32 cellular contexts compared by ENCODE assay signal in the genomic region with DNA sequence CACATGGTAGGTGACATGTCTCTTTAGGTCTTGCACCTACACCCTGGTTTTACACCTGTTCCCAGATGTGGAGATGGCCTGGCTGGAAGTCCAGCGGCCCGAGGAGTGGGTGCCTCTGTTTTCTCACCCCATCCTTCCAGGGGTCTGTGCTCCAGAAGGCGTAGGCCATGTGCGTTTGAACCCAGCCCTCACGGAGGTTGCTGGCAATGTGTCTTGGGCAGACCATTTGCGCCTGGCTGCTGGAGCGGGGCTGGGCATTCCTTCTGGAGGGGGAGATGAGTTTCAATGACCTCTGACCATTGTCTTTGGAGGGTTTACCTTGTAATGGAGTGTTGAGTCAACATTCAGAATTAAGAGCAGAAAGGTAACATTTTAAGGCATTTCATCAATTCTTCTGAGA. TPM values are rescaled to one million over a fixed set of nuclear protein-coding genes. Genes with fewer than 3 reads are reported as not detected.
"Had no signal": no experiment of that assay in that cellular context is flagged by ENCODE, and none has a peak within 500 bp of the region (broad histone marks: within the 10 kb centered on the region; RNA-seq: fewer than 3 reads in every experiment).

No MANE protein-coding gene starts in this region.

- DNase-seq: activated CD4-positive, alpha-beta memory T cell treated with anti-CD3 and anti-CD28 coated beads, Interleukin-2, amount 10 ng/mL, durations not matched to agents 7 days and 5 days; activated CD4-positive, alpha-beta T cell treated with anti-CD3 and anti-CD28 coated beads for 1 hour; activated CD4-positive, alpha-beta T cell treated with anti-CD3 and anti-CD28 coated beads for 48 hours; activated CD4-positive, CD25-positive, alpha-beta regulatory T cell; activated CD8-positive, alpha-beta memory T cell treated with anti-CD3 and anti-CD28 coated beads for 24 hours; activated CD8-positive, alpha-beta memory T cell treated with anti-CD3 and anti-CD28 coated beads, Interleukin-2, amount 10 ng/mL, durations not matched to agents 7 days and 5 days; activated CD8-positive, alpha-beta memory T cell treated with anti-CD3 and anti-CD28 coated beads, Interleukin-2, amount 50 U/mL, for 48 hours; activated gamma-delta T cell; activated naive CD4-positive, alpha-beta T cell treated with Interleukin-2 at 50 U/mL for 16 hours; activated naive CD8-positive, alpha-beta T cell treated with anti-CD3 and anti-CD28 coated beads, Interleukin-2, amount 10 ng/mL, durations not matched to agents 7 days and 5 days; activated T-cell treated with anti-CD3 and anti-CD28 coated beads, Interleukin-2, amount 50 U/mL, for 48 hours; amygdala; NCI-H1105 treated with DMSO at 0.1 percent for 48 hours; NCI-H1436; NCI-H1694; NCI-H1930; NCI-H2081 treated with DMSO at 0.1 percent for 48 hours; NCI-H345; NCI-H524 treated with DMSO at 0.1 percent for 48 hours; SHP77; SJCRH30; T1000; WERI-Rb-1 had no signal

- ATAC-seq: activated CD8-positive, alpha-beta memory T cell treated with anti-CD3 and anti-CD28 coated beads, Interleukin-2, amount 10 ng/mL, durations not matched to agents 7 days and 5 days; Panc1 had no signal

- H3K4me1 Mint-ChIP-seq: activated CD4-positive, alpha-beta memory T cell treated with anti-CD3 and anti-CD28 coated beads, Interleukin-2, amount 10 ng/mL, durations not matched to agents 7 days and 5 days; activated CD8-positive, alpha-beta memory T cell treated with anti-CD3 and anti-CD28 coated beads, Interleukin-2, amount 10 ng/mL, durations not matched to agents 7 days and 5 days; activated naive CD4-positive, alpha-beta T cell treated with anti-CD3 and anti-CD28 coated beads, Interleukin-2, amount 50 U/mL, for 24 hours; activated naive CD8-positive, alpha-beta T cell treated with anti-CD3 and anti-CD28 coated beads, Interleukin-2, amount 10 ng/mL, durations not matched to agents 7 days and 5 days had no signal

- H3K27me3 Mint-ChIP-seq: activated CD4-positive, alpha-beta memory T cell treated with anti-CD3 and anti-CD28 coated beads, Interleukin-2, amount 10 ng/mL, durations not matched to agents 7 days and 5 days; activated CD8-positive, alpha-beta memory T cell treated with anti-CD3 and anti-CD28 coated beads, Interleukin-2, amount 10 ng/mL, durations not matched to agents 7 days and 5 days; activated naive CD8-positive, alpha-beta T cell treated with anti-CD3 and anti-CD28 coated beads, Interleukin-2, amount 10 ng/mL, durations not matched to agents 7 days and 5 days had no signal

- H3K9me3 Mint-ChIP-seq: activated CD4-positive, alpha-beta memory T cell treated with anti-CD3 and anti-CD28 coated beads, Interleukin-2, amount 10 ng/mL, durations not matched to agents 7 days and 5 days; activated naive CD8-positive, alpha-beta T cell treated with anti-CD3 and anti-CD28 coated beads, Interleukin-2, amount 10 ng/mL, durations not matched to agents 7 days and 5 days had no signal

- H3K4me3 Mint-ChIP-seq: activated CD4-positive, alpha-beta memory T cell treated with anti-CD3 and anti-CD28 coated beads, Interleukin-2, amount 10 ng/mL, durations not matched to agents 7 days and 5 days; activated CD8-positive, alpha-beta memory T cell treated with anti-CD3 and anti-CD28 coated beads, Interleukin-2, amount 10 ng/mL, durations not matched to agents 7 days and 5 days; activated naive CD4-positive, alpha-beta T cell treated with anti-CD3 and anti-CD28 coated beads, Interleukin-2, amount 50 U/mL, for 24 hours; activated naive CD8-positive, alpha-beta T cell treated with anti-CD3 and anti-CD28 coated beads, Interleukin-2, amount 10 ng/mL, durations not matched to agents 7 days and 5 days had no signal

- H3K27ac Mint-ChIP-seq: activated CD4-positive, alpha-beta memory T cell treated with anti-CD3 and anti-CD28 coated beads, Interleukin-2, amount 10 ng/mL, durations not matched to agents 7 days and 5 days; activated CD8-positive, alpha-beta memory T cell treated with anti-CD3 and anti-CD28 coated beads, Interleukin-2, amount 10 ng/mL, durations not matched to agents 7 days and 5 days; activated naive CD4-positive, alpha-beta T cell treated with anti-CD3 and anti-CD28 coated beads, Interleukin-2, amount 50 U/mL, for 24 hours; activated naive CD8-positive, alpha-beta T cell treated with anti-CD3 and anti-CD28 coated beads, Interleukin-2, amount 10 ng/mL, durations not matched to agents 7 days and 5 days had no signal

- H3K9me3 ChIP-seq: ascending aorta, SJCRH30 had no signal

- H3K36me3 ChIP-seq: ascending aorta, cardiac muscle cell, SJCRH30, WERI-Rb-1 had no signal

- H3K27me3 ChIP-seq: ascending aorta, cardiac muscle cell, SJCRH30 had no signal

- H3K4me1 ChIP-seq: ascending aorta, SJCRH30 had no signal

- H3K36me3 Mint-ChIP-seq: activated CD8-positive, alpha-beta memory T cell treated with anti-CD3 and anti-CD28 coated beads, Interleukin-2, amount 10 ng/mL, durations not matched to agents 7 days and 5 days; activated naive CD8-positive, alpha-beta T cell treated with anti-CD3 and anti-CD28 coated beads, Interleukin-2, amount 10 ng/mL, durations not matched to agents 7 days and 5 days had no signal

- H3K27ac ChIP-seq: ascending aorta, cardiac muscle cell, SJCRH30, SK-N-MC, WERI-Rb-1 had no signal

- H3K4me3 ChIP-seq: ascending aorta, cardiac muscle cell, SJCRH30, SK-N-MC had no signal

RNA-seq across cellular contexts. Expression of a gene that starts 54.8 kb away (rescaled TPM):
- total RNA-seq: activated CD4-positive, alpha-beta memory T cell treated with anti-CD3 and anti-CD28 coated beads, Interleukin-2, amount 10 ng/mL, durations not matched to agents 7 days and 5 days; activated CD8-positive, alpha-beta memory T cell treated with anti-CD3 and anti-CD28 coated beads, Interleukin-2, amount 10 ng/mL, durations not matched to agents 7 days and 5 days; activated naive CD8-positive, alpha-beta T cell treated with anti-CD3 and anti-CD28 coated beads, Interleukin-2, amount 10 ng/mL, durations not matched to agents 7 days and 5 days; ascending aorta; MCF 10A; NCI-H460; T-helper 1 cell treated with Interleukin-12 subunit alpha and Interleukin-12 subunit beta and Interleukin-4 antibody, amounts not matched to agents 30 ng/mL and 1 ng/mL, for 36 hours; T-helper 2 cell treated with Interferon-gamma antibody and Interleukin-4, amounts not matched to agents 100 ng/mL and 5 ng/mL, for 36 hours had no signal
